Comparison of ENCODE assay signal across 8 cellular contexts in the genomic region with DNA sequence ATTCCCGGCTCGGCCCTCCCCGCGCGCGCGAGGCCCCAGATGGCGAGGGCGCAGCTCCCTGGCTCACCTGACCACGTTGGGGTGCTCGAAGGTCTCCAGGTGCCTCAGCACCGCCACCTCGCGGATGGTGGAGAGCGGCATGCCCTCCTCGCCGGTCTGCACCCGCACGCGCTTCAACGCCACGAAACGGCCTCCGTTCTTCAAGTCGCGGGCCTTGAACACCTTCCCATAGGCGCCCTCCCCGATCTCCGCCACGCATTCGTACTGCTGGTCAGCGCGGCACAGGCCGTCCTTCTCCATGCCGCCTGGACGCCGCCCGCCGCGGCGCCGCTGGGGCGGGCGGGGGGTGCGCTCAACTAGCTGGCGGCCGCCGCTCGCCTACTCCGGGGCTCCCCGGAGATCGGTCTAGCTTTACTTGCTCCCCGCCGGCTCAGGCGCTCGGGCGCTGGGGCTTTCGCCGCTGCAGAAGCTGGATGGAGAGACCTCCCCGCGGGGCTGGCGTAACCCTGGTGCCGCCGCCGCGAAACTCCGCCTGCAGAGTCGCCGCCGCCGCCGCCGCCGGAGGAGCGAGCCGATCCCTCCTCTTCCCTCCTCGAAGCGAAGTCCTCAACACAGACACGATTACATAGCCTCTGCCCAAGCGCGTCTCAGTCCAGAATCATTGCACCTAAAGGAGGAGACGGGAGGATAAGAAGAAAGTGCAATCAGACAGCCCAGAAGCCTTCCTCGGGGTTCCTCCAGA. TPM values are rescaled to one million over a fixed set of nuclear protein-coding genes. Genes with fewer than 3 reads are reported as not detected.
DNase-seq lines count a peak whose midpoint lies in the region; ATAC-seq and TF ChIP-seq lines count a peak whose summit lies in the region.

No MANE protein-coding gene starts in this region.

- H3K36me3 ChIP-seq in neuron (ENCODE audit: insufficient read depth, low read length) = no peaks in the 10 kb centered on the region

- peak; percentile 55 for ATAC-seq in GM21529 (IDR thresholded peaks at IDR 0.05; ENCODE audit: unreplicated experiment)

- H3K27ac Mint-ChIP-seq in IgD-negative memory B cell = peak overlapping the region; percentile 91 to 99 (median 93)

- H3K4me1 Mint-ChIP-seq in IgD-negative memory B cell = peaks cover 23 to 33% (median 27%) of the 10 kb centered on the region in 3 donors

- H3K4me3 Mint-ChIP-seq in IgD-negative memory B cell = peak overlapping the region; percentile 88 to 99 (median 94)

- H3K4me3 ChIP-seq in fibroblast of villous mesenchyme (ENCODE audit: low read depth, low read length) = peak overlapping the region; percentile 87
- peak overlapping the region; percentile 85 for H3K4me3 ChIP-seq in neuron (ENCODE audit: low read length)

- peaks cover 43% of the 10 kb centered on the region for H3K4me1 ChIP-seq in neuron (ENCODE audit: insufficient read depth, low read length)

- no peaks in the 10 kb centered on the region for H3K27me3 ChIP-seq in neuron (ENCODE audit: insufficient read depth, low read length)

- DNase-seq in DMS53 treated with DMSO at 0.1 percent for 48 hours (lab: John Stamatoyannopoulos, UW; ENCODE audit: unreplicated experiment) (peak; percentile 82), RPMI7951 (ENCODE audit: low read depth) (peak; percentile 74), fibroblast of villous mesenchyme (ENCODE audit: low read depth) (peak; percentile 79), superior temporal gyrus (ENCODE audit: extremely low spot score) (peak; percentile 87)
- DNase-seq in activated T-helper 9 cell treated with anti-CD3 and anti-CD28 coated beads, Interleukin-2, amount 50 U/mL, for 16 hours (ENCODE audit: low read depth) = peak; percentile 83

- H3K9me3 ChIP-seq in neuron (ENCODE audit: low read length) = no peaks in the 10 kb centered on the region

- no peaks in the 10 kb centered on the region for H3K36me3 Mint-ChIP-seq in IgD-negative memory B cell

- TF ChIP-seq CTCF in fibroblast of villous mesenchyme (IDR thresholded peaks at IDR 0.05; ENCODE audit: insufficient read depth, low read depth, low read length) = peak; percentile 77

- peaks cover 4% of the 10 kb centered on the region for H3K27me3 Mint-ChIP-seq in IgD-negative memory B cell

- H3K9me3 Mint-ChIP-seq in IgD-negative memory B cell = no peaks in the 10 kb centered on the region

- H2AFZ ChIP-seq in neuron (ENCODE audit: low read depth, low read length) = peak overlapping the region; percentile 96

RNA-seq across cellular contexts. Expression of a gene that starts 3.2 kb away (rescaled TPM):
- 7.9 TPM for polyA plus RNA-seq in IgD-negative memory B cell
- total RNA-seq in RPMI7951 (2014; rRNA removed; shearing (Covaris generic)) = 41.6 and 45.1 TPM in 2 replicates
- total RNA-seq in fibroblast of villous mesenchyme = 30.7 and 42.2 TPM in 2 replicates

Comparison
In these comparisons a context has a peak if more than half of its experiments do, and no peak if none do; other contexts are left out.
1. Peak in every context shown above with its lines: DNase-seq, ATAC-seq and H3K4me3 ChIP-seq.